19 cellular contexts compared by ENCODE assay signal in genomic region chr16:56980203-56980535, GRCh38. TPM values are rescaled to one million over a fixed set of nuclear protein-coding genes. Genes with fewer than 3 reads are reported as not detected.
DNase-seq lines count a peak whose midpoint lies in the region; ATAC-seq and TF ChIP-seq lines count a peak whose summit lies in the region.
"Had no signal": no experiment of that assay in that cellular context is flagged by ENCODE, and none has a peak within 500 bp of the region (broad histone marks: within the 10 kb centered on the region; RNA-seq: fewer than 3 reads in every experiment).

No MANE protein-coding gene starts in this region.

- no peaks in the 10 kb centered on the region for H3K9me2 ChIP-seq in MM.1S (replicated peaks; ENCODE audit: insufficient read depth, low read length)

- ATAC-seq in activated CD8-positive, alpha-beta T cell treated with anti-CD3 and anti-CD28 coated beads for 36 hours = no peak
- ATAC-seq: HCT116 had no signal

- H3K4me2 ChIP-seq in MM.1S (ENCODE audit: low read depth, low read length) = no peak overlapping the region

- H3K4me3 ChIP-seq in MM.1S (ENCODE audit: low read length) = no peak overlapping the region

- peaks cover 45% of the 10 kb centered on the region for H3K36me3 Mint-ChIP-seq in activated T-cell treated with anti-CD3 and anti-CD28 coated beads, Interleukin-2, amount 50 U/mL, for 24 hours (ENCODE audit: low read depth)
- peaks cover 28 to 33% of the 10 kb centered on the region in 2 donors for H3K36me3 Mint-ChIP-seq in CD14-positive monocyte
- H3K36me3 Mint-ChIP-seq in activated CD8-positive, alpha-beta T cell treated with anti-CD3 and anti-CD28 coated beads for 36 hours (ENCODE audit: low read depth) = peaks cover 35% of the 10 kb centered on the region

- no peaks in the 10 kb centered on the region for H3K9me3 ChIP-seq in MM.1S (replicated peaks; ENCODE audit: insufficient read depth, low read length)

- DNase-seq in activated T-cell treated with anti-CD3 and anti-CD28 coated beads, Interleukin-2, amount 50 U/mL, for 24 hours = no peak
- no peak for DNase-seq in activated T-cell treated with anti-CD3 and anti-CD28 coated beads, Interleukin-2, amount 50 U/mL, for 48 hours
- DNase-seq in CD14-positive monocyte (ENCODE audit: low spot score) = no peak
- DNase-seq in activated CD8-positive, alpha-beta T cell treated with anti-CD3 and anti-CD28 coated beads for 36 hours = no peak
- DNase-seq in posterior vena cava (ENCODE audit: low spot score) = peak; percentile 13
- DNase-seq in pons (ENCODE audit: low spot score) = no peak
- DNase-seq in SKM-1 treated with dmso at 0.1 percent for 144 hours (lab: John Stamatoyannopoulos, UW; ENCODE audit: unreplicated experiment) = no peak
- no peak for DNase-seq in MM.1S
- DNase-seq: 8988T, GOT3, KG1, NCI-H1417, NCI-H187, NCI-H2107, NCI-H2227 treated with DMSO at 0.1 percent for 48 hours, NCI-H510A treated with DMSO at 0.1 percent for 48 hours, NCI-H82, SHP77 had no signal

- no peaks in the 10 kb centered on the region for H3K4me1 ChIP-seq in MM.1S (ENCODE audit: low read length)

- no peak overlapping the region for H3K27ac ChIP-seq in MM.1S (ENCODE audit: low read length)

- H3K9me3 Mint-ChIP-seq in activated T-cell treated with anti-CD3 and anti-CD28 coated beads, Interleukin-2, amount 50 U/mL, for 24 hours = no peaks in the 10 kb centered on the region
- H3K9me3 Mint-ChIP-seq in CD14-positive monocyte = no peaks in the 10 kb centered on the region
- H3K9me3 Mint-ChIP-seq in activated CD8-positive, alpha-beta T cell treated with anti-CD3 and anti-CD28 coated beads for 36 hours = no peaks in the 10 kb centered on the region

- CTCF ChIA-PET in activated CD8-positive, alpha-beta T cell treated with anti-CD3 and anti-CD28 coated beads for 36 hours (lab: Charles Lee) = interaction anchor here (1.0 to 8.5 kb wide), 3 partner anchors 10 to 16 kb away, joined by 3 to 87 read pairs (median 87); partner anchors contain the start of gene CETP

- peaks cover 64% of the 10 kb centered on the region for H3K4me1 Mint-ChIP-seq in activated T-cell treated with anti-CD3 and anti-CD28 coated beads, Interleukin-2, amount 50 U/mL, for 24 hours (ENCODE audit: low read depth)
- H3K4me1 Mint-ChIP-seq in CD14-positive monocyte = peaks cover 79% of the 10 kb centered on the region
- peaks cover 77% of the 10 kb centered on the region for H3K4me1 Mint-ChIP-seq in activated CD8-positive, alpha-beta T cell treated with anti-CD3 and anti-CD28 coated beads for 36 hours (ENCODE audit: low read depth)

- peaks cover 82% of the 10 kb centered on the region for H3K27me3 ChIP-seq in MM.1S (replicated peaks; ENCODE audit: insufficient read depth, low read length)

- H2AFZ ChIP-seq in MM.1S (ENCODE audit: low read length) = no peak overlapping the region

- H3K27me3 Mint-ChIP-seq in activated T-cell treated with anti-CD3 and anti-CD28 coated beads, Interleukin-2, amount 50 U/mL, for 24 hours = no peaks in the 10 kb centered on the region
- peaks cover 0 to 5% (median 4%) of the 10 kb centered on the region in 3 donors for H3K27me3 Mint-ChIP-seq in CD14-positive monocyte (ENCODE audit: low read depth in 3 of 3)
- H3K27me3 Mint-ChIP-seq in activated CD8-positive, alpha-beta T cell treated with anti-CD3 and anti-CD28 coated beads for 36 hours = no peaks in the 10 kb centered on the region

- no peaks in the 10 kb centered on the region; the same call in 1 of the 2 replicates for H4K20me1 ChIP-seq in MM.1S (ENCODE audit: insufficient read depth, low read length)

- no peak overlapping the region for H3K4me3 Mint-ChIP-seq in activated T-cell treated with anti-CD3 and anti-CD28 coated beads, Interleukin-2, amount 50 U/mL, for 24 hours
- H3K4me3 Mint-ChIP-seq in CD14-positive monocyte = peak overlapping the region in 1 of 2 donors; percentile 70
- H3K4me3 Mint-ChIP-seq in activated CD8-positive, alpha-beta T cell treated with anti-CD3 and anti-CD28 coated beads for 36 hours = no peak overlapping the region

- no peaks in the 10 kb centered on the region; the same call in 1 of the 2 replicates for H3F3A ChIP-seq in MM.1S (ENCODE audit: insufficient read depth, low read length)

- no peaks in the 10 kb centered on the region for H3K36me3 ChIP-seq in MM.1S (replicated peaks; ENCODE audit: insufficient read depth, low read length)

- no peak for TF ChIP-seq CTCF in CD14-positive monocyte (IDR thresholded peaks at IDR 0.05)
- no peak for TF ChIP-seq CTCF in activated CD8-positive, alpha-beta T cell treated with anti-CD3 and anti-CD28 coated beads for 36 hours (IDR thresholded peaks at IDR 0.05)
- TF ChIP-seq CTCF in MM.1S (IDR thresholded peaks at IDR 0.05; ENCODE audit: low read length) = no peak

- peak overlapping the region; percentile 85 for H3K27ac Mint-ChIP-seq in activated T-cell treated with anti-CD3 and anti-CD28 coated beads, Interleukin-2, amount 50 U/mL, for 24 hours
- H3K27ac Mint-ChIP-seq in CD14-positive monocyte = peak overlapping the region; percentile 19 to 90 (median 88)
- peak overlapping the region; percentile 99 for H3K27ac Mint-ChIP-seq in activated CD8-positive, alpha-beta T cell treated with anti-CD3 and anti-CD28 coated beads for 36 hours

- POLR2A ChIA-PET in activated CD8-positive, alpha-beta T cell treated with anti-CD3 and anti-CD28 coated beads for 36 hours (lab: Charles Lee) = interaction anchor here (1.3 to 21.4 kb wide), 2 partner anchors 15 to 28 kb away, joined by 3 to 367 read pairs; no protein-coding TSS in a partner anchor

- H3K9ac ChIP-seq in MM.1S (ENCODE audit: low read length) = no peak overlapping the region

- no peaks in the 10 kb centered on the region for H3K79me2 ChIP-seq in MM.1S (ENCODE audit: low read length)

- intact Hi-C loops in CD14-positive monocyte (cut with micrococcal nuclease) = no loop called here
- intact Hi-C loops in activated CD8-positive, alpha-beta T cell treated with anti-CD3 and anti-CD28 coated beads for 36 hours (cut with micrococcal nuclease) = no loop called here
- intact Hi-C loops in posterior vena cava (cut with DNase I) = no loop called here

RNA-seq across cellular contexts. Expression of gene NLRC5, which starts 9.2 kb away (rescaled TPM):
- polyA plus RNA-seq in CD14-positive monocyte = 10 to 100 TPM; 10.3 to 21.6 TPM
- 100 to 1,000 TPM; 135 to 153 TPM for total RNA-seq in activated CD8-positive, alpha-beta T cell treated with anti-CD3 and anti-CD28 coated beads for 36 hours
- total RNA-seq in posterior vena cava = 10 to 100 TPM; 37.8 to 53.2 TPM

RNA-seq across cellular contexts. Expression of gene CETP, which starts 18.4 kb away (rescaled TPM):
- polyA plus RNA-seq in CD14-positive monocyte = 1 to 10 TPM; 1.3 to 2.1 TPM
- total RNA-seq in activated CD8-positive, alpha-beta T cell treated with anti-CD3 and anti-CD28 coated beads for 36 hours = not detected
- under 1 TPM in 1 of 2 donors, not detected in 1; 0.60 TPM for total RNA-seq in posterior vena cava

RNA-seq across cellular contexts. Expression of gene HERPUD1, which starts 48.2 kb away (rescaled TPM):
- 100 to 1,000 TPM; 179 to 186 TPM for polyA plus RNA-seq in CD14-positive monocyte
- 100 to 1,000 TPM; 142 to 150 TPM for total RNA-seq in activated CD8-positive, alpha-beta T cell treated with anti-CD3 and anti-CD28 coated beads for 36 hours
- 100 to 1,000 TPM in 1 of 2 donors, 10 to 100 TPM in 1; 99.7 to 106 TPM for total RNA-seq in posterior vena cava
